8 cellular contexts compared by ENCODE assay signal in the genomic region with DNA sequence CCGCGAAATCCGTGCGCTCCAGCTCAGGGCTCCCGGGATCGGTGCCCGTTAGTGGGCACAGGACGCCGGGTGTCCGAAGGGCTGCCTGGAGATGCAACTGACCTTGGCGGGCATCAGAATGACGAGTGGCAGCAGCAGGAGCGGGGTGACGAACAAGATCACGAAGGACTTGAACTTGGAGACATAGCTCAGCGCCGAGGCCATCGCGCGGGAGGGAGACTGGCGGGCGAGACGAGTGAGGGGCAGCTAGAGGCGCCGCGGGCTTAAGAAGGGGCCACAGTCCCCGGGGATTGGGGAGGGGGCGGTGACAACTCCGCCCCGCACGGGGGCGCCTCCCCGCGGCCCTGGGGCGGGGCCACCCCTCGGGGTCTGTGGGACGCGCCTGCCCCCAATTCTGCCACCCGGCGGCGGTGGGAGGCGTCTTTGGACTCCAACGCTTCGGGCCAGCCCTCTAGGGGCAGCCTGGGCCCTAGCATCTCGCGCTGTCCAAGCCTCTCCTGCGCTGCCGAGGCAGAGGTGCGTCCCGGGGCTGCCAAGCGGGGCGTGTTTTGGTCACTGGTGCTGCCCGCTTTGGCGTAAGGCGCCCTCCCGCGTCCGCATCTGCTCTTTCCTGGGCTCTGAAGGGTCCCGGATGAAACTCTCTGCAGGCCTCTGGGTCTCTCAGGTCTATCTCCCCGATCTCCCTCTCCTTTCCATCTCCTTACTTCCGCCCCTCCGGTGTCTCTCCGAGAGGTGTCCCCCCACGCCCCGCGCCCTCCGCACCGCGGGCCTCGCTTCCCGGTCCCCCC. TPM values are rescaled to one million over a fixed set of nuclear protein-coding genes. Genes with fewer than 3 reads are reported as not detected.
DNase-seq lines count a peak whose midpoint lies in the region; ATAC-seq and TF ChIP-seq lines count a peak whose summit lies in the region.

A gene (minus strand): TSS at position 240 of the 788 bp plus-strand sequence. CDS start 36 bp downstream, at position 204.

- DNase-seq in stimulated activated CD4-positive, alpha-beta T cell treated with anti-CD3 and anti-CD28 coated beads, Interleukin-12 subunit alpha, Interleukin-12 subunit beta, amount 100 ng/mL, for 48 hours (ENCODE audit: low read depth in 2 of 3, low spot score in 1 of 3), result peak in 2 of 3 donors; percentile 1 to 2
- DNase-seq in stimulated activated CD4-positive, alpha-beta T cell treated with anti-CD3 and anti-CD28 coated beads, Interleukin-4, amount 100 ng/mL, for 24 hours, result no peak
- no peak for DNase-seq in activated T-cell treated with anti-CD3 and anti-CD28 coated beads, Interleukin-2, amount 50 U/mL, for 4 hours
- DNase-seq in heart left ventricle, result peak in 1 of 5 donors; percentile 17
- DNase-seq in gastrocnemius medialis, result no peak
- DNase-seq in T-helper 2 cell treated with Interferon-gamma antibody and Interleukin-4, amounts not matched to agents 5 μg/mL and 100 μg/mL, for 36 hours (ENCODE audit: low spot score), result no peak

- in situ Hi-C loops in gastrocnemius medialis (cut with MboI; ENCODE audit: low sequenced_read_pairs in 4 of 4), result no loop called here

- TF ChIP-seq POLR2A in heart left ventricle (IDR thresholded peaks at IDR 0.05), result no peak
- TF ChIP-seq POLR2A in gastrocnemius medialis (IDR thresholded peaks at IDR 0.05), result no peak

- ATAC-seq in activated T-cell treated with anti-CD3 and anti-CD28 coated beads, Interleukin-2, amount 50 U/mL, for 4 hours, result peak; percentile 54 to 79
- ATAC-seq in heart left ventricle (peak in 3 of 4 donors; percentile 69 to 77 (median 70)), gastrocnemius medialis (no peak), HG02571 (IDR thresholded peaks at IDR 0.05; ENCODE audit: unreplicated experiment) (no peak), GM21529 (IDR thresholded peaks at IDR 0.05; ENCODE audit: unreplicated experiment) (no peak)

- peaks cover 0 to 23% (median 9%) of the 10 kb centered on the region in 12 donors for H3K4me1 ChIP-seq in heart left ventricle
- H3K4me1 ChIP-seq in gastrocnemius medialis, result no peaks in the 10 kb centered on the region

- peaks cover 0 to 21% (median 2%) of the 10 kb centered on the region in 12 donors for H3K9me3 ChIP-seq in heart left ventricle
- peaks cover 0 to 9% (median 0%) of the 10 kb centered on the region in 3 donors for H3K9me3 ChIP-seq in gastrocnemius medialis

- no peaks in the 10 kb centered on the region for H3K36me3 Mint-ChIP-seq in activated T-cell treated with anti-CD3 and anti-CD28 coated beads, Interleukin-2, amount 50 U/mL, for 4 hours (ENCODE audit: insufficient read depth)
- H3K36me3 Mint-ChIP-seq in T-helper 2 cell treated with Interferon-gamma antibody and Interleukin-4, amounts not matched to agents 5 μg/mL and 100 μg/mL, for 36 hours (ENCODE audit: low read depth), result no peaks in the 10 kb centered on the region

- H3K36me3 ChIP-seq in heart left ventricle (no peaks in the 10 kb centered on the region), gastrocnemius medialis (no peaks in the 10 kb centered on the region)

- 1 to 2% (median 2%) methylated on average over 50 to 71 of the region's 71 CpGs for WGBS in heart left ventricle, 4 donors

- H3K9me3 Mint-ChIP-seq in activated T-cell treated with anti-CD3 and anti-CD28 coated beads, Interleukin-2, amount 50 U/mL, for 4 hours, result no peaks in the 10 kb centered on the region
- H3K9me3 Mint-ChIP-seq in T-helper 2 cell treated with Interferon-gamma antibody and Interleukin-4, amounts not matched to agents 5 μg/mL and 100 μg/mL, for 36 hours, result no peaks in the 10 kb centered on the region

- intact Hi-C loops in heart left ventricle (cut with DNase I), result loop anchor here in 2 of 10 donors (5.0 kb wide), 1 partner anchor 44 kb away; a partner anchor contains a TSS
- intact Hi-C loops in gastrocnemius medialis (cut with DNase I; ENCODE audit: low total_unique reads), result no loop called here

- H3K27me3 ChIP-seq in heart left ventricle (peaks cover 12 to 55% (median 29%) of the 10 kb centered on the region in 9 donors), gastrocnemius medialis (peaks cover 22 to 35% (median 25%) of the 10 kb centered on the region in 3 donors)

- H3K4me3 Mint-ChIP-seq in activated T-cell treated with anti-CD3 and anti-CD28 coated beads, Interleukin-2, amount 50 U/mL, for 4 hours, result peak within 1 kb of the TSS; percentile 57
- no peak within 1 kb of the TSS for H3K4me3 Mint-ChIP-seq in T-helper 2 cell treated with Interferon-gamma antibody and Interleukin-4, amounts not matched to agents 5 μg/mL and 100 μg/mL, for 36 hours

- TF ChIP-seq CTCF in heart left ventricle (IDR thresholded peaks at IDR 0.05), result peak in 10 of 12 donors; percentile 12 to 49 (median 28)
- peak in 3 of 5 experiments; percentile 20 to 35 (median 30) for TF ChIP-seq CTCF in gastrocnemius medialis (IDR thresholded peaks at IDR 0.05 in 4 of 5, conservative IDR thresholded peaks at IDR 0.05 in 1 of 5)

- H3K4me3 ChIP-seq in heart left ventricle, result peak within 1 kb of the TSS; percentile 20 to 49 (median 44)
- H3K4me3 ChIP-seq in gastrocnemius medialis, result peak within 1 kb of the TSS; percentile 32 to 46 (median 36)

- peaks cover 14% of the 10 kb centered on the region for H3K4me1 Mint-ChIP-seq in activated T-cell treated with anti-CD3 and anti-CD28 coated beads, Interleukin-2, amount 50 U/mL, for 4 hours (ENCODE audit: low read depth)
- peaks cover 2% of the 10 kb centered on the region for H3K4me1 Mint-ChIP-seq in T-helper 2 cell treated with Interferon-gamma antibody and Interleukin-4, amounts not matched to agents 5 μg/mL and 100 μg/mL, for 36 hours (ENCODE audit: low read depth)

- no peak within 1 kb of the TSS for H3K27ac Mint-ChIP-seq in T-helper 2 cell treated with Interferon-gamma antibody and Interleukin-4, amounts not matched to agents 5 μg/mL and 100 μg/mL, for 36 hours

- peaks cover 76% of the 10 kb centered on the region for H3K27me3 Mint-ChIP-seq in activated T-cell treated with anti-CD3 and anti-CD28 coated beads, Interleukin-2, amount 50 U/mL, for 4 hours (ENCODE audit: low read depth)
- H3K27me3 Mint-ChIP-seq in T-helper 2 cell treated with Interferon-gamma antibody and Interleukin-4, amounts not matched to agents 5 μg/mL and 100 μg/mL, for 36 hours (ENCODE audit: low read depth), result peaks cover 59% of the 10 kb centered on the region

- no peak within 1 kb of the TSS for H3K27ac ChIP-seq in heart left ventricle
- peak within 1 kb of the TSS in 1 of 4 donors; percentile 34 for H3K27ac ChIP-seq in gastrocnemius medialis

RNA-seq across cellular contexts. Expression of the gene that starts here (rescaled TPM):
- total RNA-seq in activated T-cell treated with anti-CD3 and anti-CD28 coated beads, Interleukin-2, amount 50 U/mL, for 4 hours, result under 1 TPM in 1 of 3 donors, not detected in 2; 0.13 TPM
- under 1 TPM in 1 of 9 donors, not detected in 8; 0.72 TPM for total RNA-seq in heart left ventricle
- polyA plus RNA-seq in heart left ventricle, result under 1 TPM in 1 of 2 donors, not detected in 1; 0.06 TPM
- under 1 TPM in 3 of 4 donors, not detected in 1; 0.10 to 0.64 (median 0.39) TPM for total RNA-seq in gastrocnemius medialis

Comparison
In these comparisons a context has a peak if more than half of its experiments do, and no peak if none do; other contexts are left out.
1. DNase-seq: peak in stimulated activated CD4-positive, alpha-beta T cell treated with anti-CD3 and anti-CD28 coated beads, Interleukin-12 subunit alpha, Interleukin-12 subunit beta, amount 100 ng/mL, for 48 hours (2 of 3); none in stimulated activated CD4-positive, alpha-beta T cell treated with anti-CD3 and anti-CD28 coated beads, Interleukin-4, amount 100 ng/mL, for 24 hours (single experiment), activated T-cell treated with anti-CD3 and anti-CD28 coated beads, Interleukin-2, amount 50 U/mL, for 4 hours (single experiment), gastrocnemius medialis (0 of 2) and T-helper 2 cell treated with Interferon-gamma antibody and Interleukin-4, amounts not matched to agents 5 μg/mL and 100 μg/mL, for 36 hours (single experiment).
2. Peak in ATAC-seq in activated T-cell treated with anti-CD3 and anti-CD28 coated beads, Interleukin-2, amount 50 U/mL, for 4 hours; RNA of the gene not detected or under 1 TPM.
3. Peak in ATAC-seq and H3K4me3 ChIP-seq in heart left ventricle; RNA of the gene not detected or under 1 TPM.